Comparison of ENCODE assay signal across 22 cellular contexts in genomic region chr7:158722574-158723237, GRCh38. TPM values are rescaled to one million over a fixed set of nuclear protein-coding genes. Genes with fewer than 3 reads are reported as not detected.
DNase-seq lines count a peak whose midpoint lies in the region; ATAC-seq, FAIRE-seq and TF ChIP-seq lines count a peak whose summit lies in the region.
"Had no signal": no experiment of that assay in that cellular context is flagged by ENCODE, and none has a peak within 500 bp of the region (broad histone marks: within the 10 kb centered on the region; RNA-seq: fewer than 3 reads in every experiment).

No MANE protein-coding gene starts in this region.

- no peaks in the 10 kb centered on the region for H3K4me1 ChIP-seq in neuronal stem cell (ENCODE audit: control insufficient read depth in 2 of 2, insufficient read depth in 1 of 2, low read depth in 1 of 2, low read length in 2 of 2)
- H3K4me1 ChIP-seq: A549 had no signal

- no peak overlapping the region for H3K18ac ChIP-seq in neuronal stem cell (ENCODE audit: low read length)

- no peaks in the 10 kb centered on the region for H3K36me3 ChIP-seq in neuronal stem cell (replicated peaks in 1 of 2; ENCODE audit: control insufficient read depth in 2 of 2, insufficient read depth in 2 of 2, low read length in 2 of 2)

- no peak overlapping the region for H3K23ac ChIP-seq in neuronal stem cell (ENCODE audit: low read depth, low read length, poor library complexity)

- H3K36me3 Mint-ChIP-seq in T-helper 17 cell (ENCODE audit: low read depth) = no peaks in the 10 kb centered on the region
- H3K36me3 Mint-ChIP-seq: CD14-positive monocyte had no signal

- no peaks in the 10 kb centered on the region for H3K79me1 ChIP-seq in neuronal stem cell (ENCODE audit: low read depth, low read length)

- H2AK5ac ChIP-seq in neuronal stem cell (ENCODE audit: low read depth, low read length) = no peak overlapping the region

- peaks cover 5% of the 10 kb centered on the region for H3K27me3 Mint-ChIP-seq in T-helper 17 cell
- H3K27me3 Mint-ChIP-seq: B cell had no signal

- no peak overlapping the region for H3K14ac ChIP-seq in neuronal stem cell (ENCODE audit: low read length)

- H3K4me1 Mint-ChIP-seq in T-helper 17 cell = peaks cover 2% of the 10 kb centered on the region
- H3K4me1 Mint-ChIP-seq: B cell had no signal

- H3K27ac Mint-ChIP-seq in T-helper 17 cell = no peak overlapping the region
- H3K27ac Mint-ChIP-seq: B cell, HFFc6 had no signal

- no peak overlapping the region for H3K27ac ChIP-seq in neuronal stem cell (replicated peaks; ENCODE audit: low read length)
- H3K27ac ChIP-seq: A549, HL-60 had no signal

- H2AFZ ChIP-seq in neuronal stem cell (ENCODE audit: low read length) = peak overlapping the region; percentile 54

- no peak overlapping the region for H3K4me3 ChIP-seq in neuronal stem cell (ENCODE audit: low read length in 2 of 2)
- H3K4me3 ChIP-seq: A549 had no signal

- no peak overlapping the region for H3K9ac ChIP-seq in neuronal stem cell (ENCODE audit: low read depth, low read length, poor library complexity)

- no peak overlapping the region for H3K4me2 ChIP-seq in neuronal stem cell (ENCODE audit: insufficient read depth, low read length, poor library complexity, severe bottlenecking)
- H3K4me2 ChIP-seq: A549 had no signal

- peak; percentile 25 for DNase-seq in activated CD8-positive, alpha-beta memory T cell treated with anti-CD3 and anti-CD28 coated beads, Interleukin-2, amount 50 U/mL, for 48 hours
- DNase-seq in activated CD8-positive, alpha-beta memory T cell treated with anti-CD3 and anti-CD28 coated beads for 24 hours = no peak
- DNase-seq in GM12892 (ENCODE audit: insufficient read length) = no peak
- DNase-seq in T-helper 17 cell = no peak
- no peak for DNase-seq in neuronal stem cell (ENCODE audit: low spot score)
- no peak for DNase-seq in NCI-H2107 (lab: John Stamatoyannopoulos, UW)
- DNase-seq in SW 1271 (lab: John Stamatoyannopoulos, UW) = no peak
- DNase-seq: GF-D8, HFFc6, NCI-H1105, NCI-H146, NCI-H2029, NCI-H226, NCI-H524, NCI-H774, SIG-M5 had no signal

- H2BK12ac ChIP-seq in neuronal stem cell (ENCODE audit: low read length) = no peak overlapping the region

- no peak overlapping the region for H4K91ac ChIP-seq in neuronal stem cell (ENCODE audit: low read depth, low read length, poor library complexity)

- no peak overlapping the region for H4K8ac ChIP-seq in neuronal stem cell (ENCODE audit: low read depth, low read length)

- H3K27me3 ChIP-seq in neuronal stem cell (ENCODE audit: control insufficient read depth in 3 of 3, insufficient read depth in 3 of 3, low read depth in 1 of 3, low read length in 3 of 3) = no peaks in the 10 kb centered on the region

- TF ChIP-seq POLR2A in GM12892 (IDR thresholded peaks at IDR 0.05; ENCODE audit: low read depth, low read length) = no peak

- peak overlapping the region; percentile 0 for H3K4me3 Mint-ChIP-seq in T-helper 17 cell
- H3K4me3 Mint-ChIP-seq: B cell, CD14-positive monocyte, HFFc6 had no signal

- no peak overlapping the region for H2BK15ac ChIP-seq in neuronal stem cell (ENCODE audit: low read length)

- H2BK5ac ChIP-seq in neuronal stem cell (ENCODE audit: low read length) = no peak overlapping the region

- no peak overlapping the region for H3K4ac ChIP-seq in neuronal stem cell (ENCODE audit: low read length)

- no peak overlapping the region for H2BK120ac ChIP-seq in neuronal stem cell (ENCODE audit: low read depth, low read length)

- H3K9me3 ChIP-seq in T-helper 17 cell (ENCODE audit: control insufficient read depth, low read length, poor library complexity, severe bottlenecking) = no peaks in the 10 kb centered on the region
- peaks cover 0 to 2% of the 10 kb centered on the region in 2 donors for H3K9me3 ChIP-seq in neuronal stem cell (replicated peaks in 1 of 2; ENCODE audit: control insufficient read depth in 2 of 2, insufficient read depth in 1 of 2, low read depth in 1 of 2, low read length in 2 of 2)
- H3K9me3 ChIP-seq: A549 had no signal

- no peak for ATAC-seq in T-helper 17 cell
- ATAC-seq: SK-N-SH treated with all-trans-retinoic acid at 6 μM for 48 hours had no signal

- FAIRE-seq in GM12892 (lab: Jason Lieb, UNC) = peak; percentile 40
- FAIRE-seq: A549, H54 had no signal

- WGBS in neuronal stem cell (ENCODE audit: extremely low coverage in 2 of 2, insufficient read length in 2 of 2, insufficient replicate concordance in 1 of 2), 2 donors = 100% methylated on average over 1 of the region's 6 CpGs; no CpG with 5 or more reads in 1 of the 2 donors

RNA-seq across cellular contexts. Expression of gene NCAPG2, which starts 18.1 kb away (rescaled TPM):
- polyA plus RNA-seq in GM12892 (2012; ENCODE audit: missing spikeins) = 33.1 TPM
- total RNA-seq in T-helper 17 cell = 10 to 100 TPM in 1 of 2 donors, 1 to 10 TPM in 1; 8.8 to 38.7 TPM
- polyA plus RNA-seq in neuronal stem cell (2013, experiment 1 of 2) = 31.3 TPM
- polyA plus RNA-seq in neuronal stem cell (2013, experiment 2 of 2) = 33.0 TPM
